ENCODE assay signal across 8 cellular contexts in the genomic region with DNA sequence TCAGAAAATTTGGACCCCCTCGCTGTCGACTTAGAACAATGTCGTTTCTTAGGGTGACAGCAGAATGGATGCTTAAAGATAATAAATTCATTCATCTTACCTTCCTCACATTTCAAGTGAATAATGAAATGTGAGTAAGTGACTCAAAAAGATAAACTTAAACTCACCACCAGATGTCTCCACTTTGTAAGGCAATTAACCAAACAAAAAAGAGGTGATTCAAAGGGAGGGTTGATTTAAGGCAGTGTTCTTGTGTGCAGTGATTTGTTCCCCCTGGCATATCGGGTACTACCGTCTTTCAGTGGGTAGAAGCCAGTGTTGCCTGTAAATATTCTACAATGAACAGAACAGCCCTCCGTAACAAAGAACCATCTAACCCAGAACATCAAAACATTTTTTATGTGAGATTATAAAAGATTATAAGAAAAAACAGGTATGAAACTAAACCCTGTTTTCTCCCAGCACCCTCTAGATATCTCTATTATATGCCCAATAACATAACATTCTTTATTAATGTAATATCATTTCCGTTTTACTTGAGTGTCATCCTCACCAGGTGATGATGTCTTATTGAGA.
DNase-seq lines count a peak whose midpoint lies in the region; ATAC-seq lines count a peak whose summit lies in the region.

No MANE protein-coding gene starts in this region.

- ATAC-seq in GM21360 (IDR thresholded peaks at IDR 0.05; ENCODE audit: unreplicated experiment) = no peak
- ATAC-seq in GM21367 (IDR thresholded peaks at IDR 0.05; ENCODE audit: unreplicated experiment) = no peak

- DNase-seq in DMS153 treated with DMSO at 0.1 percent for 48 hours (lab: John Stamatoyannopoulos, UW; ENCODE audit: unreplicated experiment) (peak; percentile 2), DMS153 (lab: John Stamatoyannopoulos, UW) (no peak), NCI-H748 (lab: John Stamatoyannopoulos, UW; ENCODE audit: unreplicated experiment) (peak; percentile 45), epithelial cell of prostate (ENCODE audit: low read depth, low spot score) (peak; percentile 14), retina (peak; percentile 18), dedifferentiated amniotic fluid mesenchymal stem cell (ENCODE audit: extremely low spot score) (no peak)

- H3K27ac ChIP-seq in epithelial cell of prostate = no peak overlapping the region

Comparison
In these comparisons a context has a peak if more than half of its experiments do, and no peak if none do; other contexts are left out.
1. DNase-seq: peak in DMS153 treated with DMSO at 0.1 percent for 48 hours (single experiment), NCI-H748 (single experiment), epithelial cell of prostate (single experiment) and retina (single experiment); none in DMS153 (single experiment) and dedifferentiated amniotic fluid mesenchymal stem cell (single experiment).